Comparison of ENCODE assay signal across 8 cellular contexts in the genomic region with DNA sequence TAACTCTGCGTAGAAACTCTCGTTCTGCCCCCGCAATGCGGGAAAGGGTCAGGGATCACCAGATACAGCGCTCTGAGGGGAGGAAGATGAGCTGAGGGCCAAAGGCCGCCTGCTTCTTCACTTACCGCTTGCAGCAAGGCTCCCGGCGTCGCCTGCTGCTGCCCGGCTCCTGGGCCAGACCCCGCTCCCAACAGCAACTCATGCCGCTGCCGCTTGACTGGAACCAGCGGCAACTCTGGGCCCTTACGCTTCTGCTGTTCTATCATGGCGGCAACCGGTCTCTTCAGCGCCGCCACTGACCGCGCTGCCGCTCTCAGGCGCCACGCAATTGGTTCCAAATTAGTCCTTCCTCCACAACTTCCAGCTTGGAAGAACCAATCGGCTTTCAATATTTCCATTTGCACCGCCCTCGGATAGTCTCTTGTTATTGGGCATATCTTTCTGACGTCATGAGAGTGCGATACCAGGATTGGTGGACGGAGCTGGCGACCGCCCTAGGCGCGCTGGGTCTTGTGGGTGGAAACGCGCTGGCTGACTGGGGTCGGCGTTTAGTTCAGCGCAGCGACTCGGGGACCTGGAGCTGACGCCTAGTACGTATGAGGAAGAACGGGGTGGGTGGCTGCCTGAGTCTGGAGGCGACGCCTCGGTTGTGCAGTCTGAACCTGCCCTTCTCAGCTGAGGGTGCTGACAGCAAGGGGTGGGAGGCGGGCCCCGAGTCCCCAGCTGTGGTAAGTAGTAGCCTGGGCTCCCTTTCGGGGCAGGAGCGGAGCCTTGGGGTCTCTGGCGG. TPM values are rescaled to one million over a fixed set of nuclear protein-coding genes. Genes with fewer than 3 reads are reported as not detected.
A peak's percentile ranks its signal among the peaks of the same experiment; 100 is the strongest.
DNase-seq lines count a peak whose midpoint lies in the region; ATAC-seq and TF ChIP-seq lines count a peak whose summit lies in the region.

A gene (minus strand): TSS at position 303 of the 787 bp plus-strand sequence. CDS start 37 bp downstream, at position 266.
A gene with protein sequence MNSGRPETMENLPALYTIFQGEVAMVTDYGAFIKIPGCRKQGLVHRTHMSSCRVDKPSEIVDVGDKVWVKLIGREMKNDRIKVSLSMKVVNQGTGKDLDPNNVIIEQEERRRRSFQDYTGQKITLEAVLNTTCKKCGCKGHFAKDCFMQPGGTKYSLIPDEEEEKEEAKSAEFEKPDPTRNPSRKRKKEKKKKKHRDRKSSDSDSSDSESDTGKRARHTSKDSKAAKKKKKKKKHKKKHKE (plus strand): TSS at position 547 of the 787 bp plus-strand sequence. CDS start 13,067 bp downstream, outside the sequence.

- H3K4me3 ChIP-seq in psoas muscle (peak within 1 kb of the TSS; percentile 89), uterus (peak within 1 kb of the TSS; percentile 83 to 92)

- TF ChIP-seq CTCF in GM13976 (IDR thresholded peaks at IDR 0.05; ENCODE audit: borderline replicate concordance, control extremely low read depth, extremely low read depth, insufficient read depth, missing control alignments): peak; percentile 11
- no peak for TF ChIP-seq CTCF in psoas muscle (IDR thresholded peaks at IDR 0.05)
- TF ChIP-seq CTCF in uterus (IDR thresholded peaks at IDR 0.05): peak in 3 of 4 experiments; percentile 15 to 31 (median 30)

- peak; percentile 95 for ATAC-seq in HG02870 (IDR thresholded peaks at IDR 0.05; ENCODE audit: unreplicated experiment)
- peak; percentile 99 for ATAC-seq in left ventricle myocardium superior
- ATAC-seq in psoas muscle: peak; percentile 98 to 99 (median 99)

- WGBS in psoas muscle, 3 donors: 0 to 1% (median 0%) methylated on average over 51 to 53 of the region's 53 CpGs

- intact Hi-C loops in T-helper 1 cell treated with Interleukin-12 subunit alpha and Interleukin-12 subunit beta and Interleukin-4 antibody, amounts not matched to agents 30 ng/mL and 1 ng/mL, for 36 hours (cut with micrococcal nuclease): loop anchor here (1.0 to 5.0 kb wide), 12 partner anchors 126 to 1886 kb away; a partner anchor contains a TSS
- intact Hi-C loops in left ventricle myocardium superior (cut with micrococcal nuclease) (no loop called here), psoas muscle (cut with DNase I) (no loop called here), uterus (cut with DNase I; ENCODE audit: low total_unique reads) (no loop called here)

- in situ Hi-C loops in GM13976 (cut with MboI; ENCODE audit: low sequenced_read_pairs, unreplicated experiment): no loop called here

- DNase-seq in GM13976 (ENCODE audit: low spot score) (peak; percentile 98), NCI-H146 treated with DMSO at 0.1 percent for 48 hours (lab: John Stamatoyannopoulos, UW; ENCODE audit: unreplicated experiment) (peak; percentile 95), left ventricle myocardium superior (peak; percentile 94), psoas muscle (peak; percentile 92 to 96), uterus (peak; percentile 91 to 97)

- peaks cover 34% of the 10 kb centered on the region for H3K4me1 ChIP-seq in psoas muscle
- peaks cover 0 to 13% of the 10 kb centered on the region in 2 donors for H3K4me1 ChIP-seq in uterus

- H3K27ac ChIP-seq in angular gyrus (ENCODE audit: low read depth, low read length) (peak within 1 kb of the TSS; percentile 90), psoas muscle (peak within 1 kb of the TSS; percentile 89), uterus (peak within 1 kb of the TSS; percentile 73 to 88)

- H3K9me3 ChIP-seq in psoas muscle: no peaks in the 10 kb centered on the region
- H3K9me3 ChIP-seq in uterus: no peaks in the 10 kb centered on the region

- H3K36me3 ChIP-seq in psoas muscle (ENCODE audit: insufficient read depth in 1 of 2, low read depth in 1 of 2): peaks cover 2 to 30% of the 10 kb centered on the region in 2 donors
- H3K36me3 ChIP-seq in uterus: no peaks in the 10 kb centered on the region

- H3K27me3 ChIP-seq in psoas muscle (ENCODE audit: insufficient read depth in 3 of 3, low read length in 2 of 3) (no peaks in the 10 kb centered on the region), uterus (no peaks in the 10 kb centered on the region)

- peak; percentile 54 to 78 for TF ChIP-seq POLR2A in uterus (IDR thresholded peaks at IDR 0.05)

RNA-seq across cellular contexts. Expression of the first gene that starts in this region (rescaled TPM):
- 96.7 and 97.9 TPM in 2 replicates for total RNA-seq in T-helper 1 cell treated with Interleukin-12 subunit alpha and Interleukin-12 subunit beta and Interleukin-4 antibody, amounts not matched to agents 30 ng/mL and 1 ng/mL, for 36 hours
- total RNA-seq in left ventricle myocardium superior: 19.2 TPM
- 10 to 100 TPM; 17.6 to 22.7 (median 20.2) TPM for total RNA-seq in psoas muscle
- polyA plus RNA-seq in psoas muscle: 10 to 100 TPM; 13.5 to 19.8 (median 19.4) TPM
- 10 to 100 TPM; 35.1 to 99.5 (median 58.5) TPM for total RNA-seq in uterus

RNA-seq across cellular contexts. Expression of the second gene that starts in this region (rescaled TPM):
- total RNA-seq in T-helper 1 cell treated with Interleukin-12 subunit alpha and Interleukin-12 subunit beta and Interleukin-4 antibody, amounts not matched to agents 30 ng/mL and 1 ng/mL, for 36 hours: 20.6 and 22.0 TPM in 2 replicates
- total RNA-seq in left ventricle myocardium superior (11.1 TPM), psoas muscle (10 to 100 TPM in 3 of 4 donors, 1 to 10 TPM in 1; 9.6 to 16.4 (median 15.1) TPM), uterus (10 to 100 TPM; 23.3 to 36.8 (median 25.0) TPM)
- 10 to 100 TPM; 20.1 to 48.8 (median 31.2) TPM for polyA plus RNA-seq in psoas muscle

Comparison
In these comparisons a context has a peak if more than half of its experiments do, and no peak if none do; other contexts are left out.
1. Peak in every context shown above with its lines: DNase-seq, ATAC-seq, H3K4me3 ChIP-seq and H3K27ac ChIP-seq.